22 cellular contexts compared by ENCODE assay signal in the genomic region with DNA sequence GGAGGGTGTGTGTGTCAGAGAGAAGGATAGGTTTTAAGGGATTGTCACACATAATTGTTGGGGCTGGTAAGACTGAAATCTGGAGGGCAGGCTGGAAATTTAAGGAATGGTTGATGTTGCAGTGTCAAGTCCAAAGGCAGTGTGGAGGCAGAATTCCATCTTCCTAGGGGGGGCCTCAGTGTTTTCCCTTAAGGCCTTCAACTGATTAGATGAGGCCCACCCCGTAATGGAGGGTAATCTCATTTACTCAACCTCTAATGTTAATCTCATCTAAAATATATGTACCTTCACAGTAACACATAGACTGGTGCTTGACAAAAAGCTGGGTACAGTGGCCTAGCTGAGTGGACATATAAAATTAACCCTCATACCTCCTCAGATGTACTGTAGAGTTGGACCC.
"Had no signal": no experiment of that assay in that cellular context is flagged by ENCODE, and none has a peak within 500 bp of the region (broad histone marks: within the 10 kb centered on the region; RNA-seq: fewer than 3 reads in every experiment).

No MANE protein-coding gene starts in this region.

- H3K79me2 ChIP-seq: parathyroid adenoma had no signal

- H3K9me3 ChIP-seq: esophagus muscularis mucosa, left lung, lower lobe of right lung, prostate gland, right lobe of liver, spleen, suprapubic skin, thyroid gland had no signal

- H3K36me3 ChIP-seq: esophagus muscularis mucosa, gastroesophageal sphincter, left lung, lower lobe of right lung, prostate gland, right lobe of liver, spleen, suprapubic skin, thyroid gland had no signal

- H3K4me3 ChIP-seq: esophagus muscularis mucosa, gastroesophageal sphincter, left lung, lower lobe of right lung, prostate gland, right lobe of liver, spleen, suprapubic skin, thyroid gland had no signal

- FAIRE-seq: colon, keratinocyte, urothelium cell line had no signal

- H3K4me1 ChIP-seq: lower lobe of right lung, prostate gland, right lobe of liver, thyroid gland had no signal

- H3K27me3 ChIP-seq: esophagus muscularis mucosa, gastroesophageal sphincter, left lung, right lobe of liver, spleen, suprapubic skin, thyroid gland had no signal

- H3K27ac ChIP-seq: left lung had no signal

- ATAC-seq: effector memory CD8-positive, alpha-beta T cell; gastroesophageal sphincter; left lung; lower lobe of right lung; right lobe of liver had no signal

- H3K9ac ChIP-seq: parathyroid adenoma had no signal

- H2AFZ ChIP-seq: parathyroid adenoma had no signal

- DNase-seq: effector memory CD8-positive, alpha-beta T cell; immature natural killer cell; left lung; lower lobe of right lung; mesenchymal stem cell; midbrain; naive B cell; occipital lobe; retina; right lobe of liver; spleen; stimulated activated CD4-positive, alpha-beta T cell treated with anti-CD3 and anti-CD28 coated beads, Interleukin-2, amount 100 ng/mL, for 24 hours; stimulated activated naive CD4-positive, alpha-beta T cell treated with Interleukin-2 at 50 U/mL for 16 hours; thyroid gland had no signal
